Comparison of ENCODE assay signal across 1 cellular context in genomic region chr10:73075829-73076228, GRCh38.
A peak's percentile ranks its signal among the peaks of the same experiment; 100 is the strongest.
TF ChIP-seq lines count a peak whose summit lies in the region.

No MANE protein-coding gene starts in this region.

TF ChIP-seq in K562, 482 proteins besides CTCF, POLR2A, EP300 and RAD21:
- TF ChIP-seq ZNF79 (CRISPR knock-in tag; IDR thresholded peaks at IDR 0.05; ENCODE audit: low read depth) (no peak), PYGO2 (tag; IDR thresholded peaks at IDR 0.05) (no peak), RBM25 (IDR thresholded peaks at IDR 0.05; ENCODE audit: low read depth, low read length, severe bottlenecking) (peak; percentile 17), ZNF121 (CRISPR knock-in tag; conservative IDR thresholded peaks at IDR 0.05) (peak; percentile 55), RFX7 (CRISPR knock-in tag; IDR thresholded peaks at IDR 0.05) (no peak), GTF2F1 (IDR thresholded peaks at IDR 0.05; ENCODE audit: low read depth, low read length) (no peak), TOE1 (IDR thresholded peaks at IDR 0.05; ENCODE audit: borderline replicate concordance) (no peak), TOE1 (CRISPR knock-in tag; IDR thresholded peaks at IDR 0.05; ENCODE audit: borderline replicate concordance, low read depth) (no peak)
